14 cellular contexts compared by ENCODE assay signal in genomic region chr2:157487747-157488146, GRCh38. TPM values are rescaled to one million over a fixed set of nuclear protein-coding genes. Genes with fewer than 3 reads are reported as not detected.
"Had no signal": no experiment of that assay in that cellular context is flagged by ENCODE, and none has a peak within 500 bp of the region (broad histone marks: within the 10 kb centered on the region; RNA-seq: fewer than 3 reads in every experiment).

No MANE protein-coding gene starts in this region.

- H3K27me3 ChIP-seq: breast epithelium, right lobe of liver, spleen, testis, upper lobe of right lung had no signal

- H3K9me3 Mint-ChIP-seq: nephron progenitor cell had no signal

- H3K36me3 ChIP-seq: breast epithelium, right lobe of liver, spleen, upper lobe of right lung had no signal

- H3K4me1 ChIP-seq: breast epithelium, psoas muscle, testis had no signal

- H3K9me3 ChIP-seq: breast epithelium, psoas muscle, right lobe of liver, spleen, testis, upper lobe of right lung had no signal

- H3K27ac ChIP-seq: breast epithelium, psoas muscle, right lobe of liver, spleen, testis, upper lobe of right lung had no signal

- ATAC-seq: left colon, psoas muscle, upper lobe of right lung had no signal

- H3K27ac Mint-ChIP-seq: nephron progenitor cell had no signal

- DNase-seq: activated CD4-positive, CD25-positive, alpha-beta regulatory T cell treated with anti-CD3 and anti-CD28 coated beads, Interleukin-2, amount 50 U/mL, for 72 hours; aorta; dermis blood vessel endothelial cell; left colon; nephron progenitor cell; psoas muscle; right lobe of liver; SHP77; spleen; stimulated activated CD4-positive, alpha-beta T cell treated with anti-CD3 and anti-CD28 coated beads, Interleukin-1b, Interleukin-23, amount 100 ng/mL, for 48 hours; testis; upper lobe of right lung had no signal

- H3K4me3 ChIP-seq: breast epithelium, lung, psoas muscle, right lobe of liver, spleen, testis, upper lobe of right lung had no signal

- H3K4me3 Mint-ChIP-seq: nephron progenitor cell had no signal

RNA-seq across cellular contexts. Expression of gene CYTIP, which starts 43.9 kb away (rescaled TPM):
- total RNA-seq: dermis blood vessel endothelial cell had no signal
